Comparison of ENCODE assay signal across 8 cellular contexts in genomic region chr13:39616087-39616694, GRCh38.
DNase-seq lines count a peak whose midpoint lies in the region; ATAC-seq and TF ChIP-seq lines count a peak whose summit lies in the region.

No MANE protein-coding gene starts in this region.

- no peaks in the 10 kb centered on the region for H3K9me3 ChIP-seq in MM.1S (replicated peaks; ENCODE audit: insufficient read depth, low read length)
- no peaks in the 10 kb centered on the region for H3K9me3 ChIP-seq in RWPE2 (ENCODE audit: severe bottlenecking)

- no peaks in the 10 kb centered on the region for H4K20me1 ChIP-seq in MM.1S (ENCODE audit: insufficient read depth, low read length)

- DNase-seq in DMS53 (lab: John Stamatoyannopoulos, UW) (peak; percentile 81), MM.1S (peak; percentile 51), RWPE2 (ENCODE audit: low spot score) (no peak), T47D (ENCODE audit: low read depth in 1 of 2, low spot score in 1 of 2) (peak; percentile 11 to 62), inferior parietal cortex (ENCODE audit: extremely low spot score) (peak; percentile 91)
- DNase-seq in stimulated activated CD4-positive, alpha-beta T cell treated with anti-CD3 and anti-CD28 coated beads, Interleukin-2, amount 100 ng/mL, for 24 hours, result peak; percentile 22 to 30

- H3K4me2 ChIP-seq in MM.1S (ENCODE audit: low read depth, low read length), result no peak overlapping the region

- H3K36me3 ChIP-seq in MM.1S (replicated peaks; ENCODE audit: insufficient read depth, low read length) (no peaks in the 10 kb centered on the region), RWPE2 (ENCODE audit: low read depth) (no peaks in the 10 kb centered on the region)

- H3K27me3 ChIP-seq in MM.1S (replicated peaks; ENCODE audit: insufficient read depth, low read length) (no peaks in the 10 kb centered on the region), RWPE2 (ENCODE audit: insufficient read depth, poor library complexity, severe bottlenecking) (no peaks in the 10 kb centered on the region)

- no peaks in the 10 kb centered on the region for H3K9me2 ChIP-seq in MM.1S (replicated peaks; ENCODE audit: insufficient read depth, low read length)

- no peak overlapping the region for H2AFZ ChIP-seq in MM.1S (ENCODE audit: low read length)

- in situ Hi-C loops in T47D (cut with HindIII; ENCODE audit: low pct_unique_long_range_greater_than_20kb, low sequenced_read_pairs), result no loop called here

- peak; percentile 60 for TF ChIP-seq CTCF in MM.1S (IDR thresholded peaks at IDR 0.05; ENCODE audit: low read length)
- TF ChIP-seq CTCF in RWPE2 (IDR thresholded peaks at IDR 0.05; ENCODE audit: poor library complexity, severe bottlenecking), result peak; percentile 93

- H3K9ac ChIP-seq in MM.1S (ENCODE audit: low read length), result no peak overlapping the region

- H3K4me3 ChIP-seq in MM.1S (ENCODE audit: low read length), result no peak overlapping the region
- no peak overlapping the region for H3K4me3 ChIP-seq in RWPE2 (ENCODE audit: severe bottlenecking)

- peak; percentile 75 for ATAC-seq in GM21447 (IDR thresholded peaks at IDR 0.05; ENCODE audit: unreplicated experiment)
- peak; percentile 73 for ATAC-seq in RWPE2 (ENCODE audit: low read depth)
- ATAC-seq in GM21825 (IDR thresholded peaks at IDR 0.05; ENCODE audit: unreplicated experiment), result no peak

- H3K4me1 ChIP-seq in MM.1S (ENCODE audit: low read length) (no peaks in the 10 kb centered on the region), RWPE2 (ENCODE audit: insufficient read depth, poor library complexity, severe bottlenecking) (no peaks in the 10 kb centered on the region)

- H3K79me2 ChIP-seq in MM.1S (ENCODE audit: low read length), result no peaks in the 10 kb centered on the region

- H3F3A ChIP-seq in MM.1S (ENCODE audit: insufficient read depth, low read length), result no peaks in the 10 kb centered on the region

- H3K27ac ChIP-seq in MM.1S (ENCODE audit: low read length) (no peak overlapping the region), RWPE2 (ENCODE audit: poor library complexity, severe bottlenecking) (no peak overlapping the region)
